1 cellular context compared by ENCODE assay signal in the genomic region with DNA sequence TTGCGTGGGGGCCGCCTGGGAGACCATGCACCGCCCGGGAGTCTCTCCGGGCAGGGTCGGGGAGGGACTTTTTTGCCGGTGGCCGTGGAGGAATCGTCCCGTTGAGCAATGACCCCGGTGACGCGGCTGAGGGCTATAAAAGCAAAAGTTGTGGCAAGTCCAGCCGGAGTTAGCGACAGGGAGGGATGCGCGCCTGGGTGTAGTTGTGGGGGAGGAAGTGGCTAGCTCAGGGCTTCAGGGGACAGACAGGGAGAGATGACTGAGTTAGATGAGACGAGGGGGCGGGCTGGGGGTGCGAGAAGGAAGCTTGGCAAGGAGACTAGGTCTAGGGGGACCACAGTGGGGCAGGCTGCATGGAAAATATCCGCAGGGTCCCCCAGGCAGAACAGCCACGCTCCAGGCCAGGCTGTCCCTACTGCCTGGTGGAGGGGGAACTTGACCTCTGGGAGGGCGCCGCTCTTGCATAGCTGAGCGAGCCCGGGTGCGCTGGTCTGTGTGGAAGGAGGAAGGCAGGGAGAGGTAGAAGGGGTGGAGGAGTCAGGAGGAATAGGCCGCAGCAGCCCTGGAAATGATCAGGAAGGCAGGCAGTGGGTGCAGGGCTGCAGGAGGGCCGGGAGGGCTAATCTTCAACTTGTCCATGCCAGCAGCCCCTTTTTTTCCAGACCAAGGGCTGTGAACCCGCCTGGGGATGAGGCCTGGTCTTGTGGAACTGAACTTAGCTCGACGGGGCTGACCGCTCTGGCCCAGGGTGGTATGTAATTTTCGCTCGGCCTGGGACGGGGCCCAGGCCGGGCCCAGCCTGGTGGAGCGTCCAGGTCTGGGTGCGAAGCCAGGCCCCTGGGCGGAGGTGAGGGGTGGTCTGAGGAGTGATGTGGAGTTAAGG.
TF ChIP-seq lines count a peak whose summit lies in the region.

NEAT1 (plus strand) TSS at position 166 of the 883 bp plus-strand sequence.

TF ChIP-seq in K562, 482 proteins besides CTCF, POLR2A, EP300 and RAD21 (continued from another document and continues in another):
- no peak for TF ChIP-seq CSDE1 (IDR thresholded peaks at IDR 0.05)
- peak; percentile 73; the same call in 1 of the 2 replicates for TF ChIP-seq ZC3H8 (IDR thresholded peaks at IDR 0.05)
- no peak for TF ChIP-seq SREBF2 (CRISPR knock-in tag; IDR thresholded peaks at IDR 0.05)
- peak; percentile 100 for TF ChIP-seq ESRRB (CRISPR knock-in tag; IDR thresholded peaks at IDR 0.05; ENCODE audit: borderline replicate concordance)
- no peak for TF ChIP-seq CBX8 (IDR thresholded peaks at IDR 0.05; ENCODE audit: borderline replicate concordance, extremely low read depth, low read depth, low read length, poor library complexity, severe bottlenecking)
- TF ChIP-seq FUS (optimal IDR thresholded peaks at IDR 0.05; ENCODE audit: low read depth, low read length) = no peak
- TF ChIP-seq, protein P1, sequence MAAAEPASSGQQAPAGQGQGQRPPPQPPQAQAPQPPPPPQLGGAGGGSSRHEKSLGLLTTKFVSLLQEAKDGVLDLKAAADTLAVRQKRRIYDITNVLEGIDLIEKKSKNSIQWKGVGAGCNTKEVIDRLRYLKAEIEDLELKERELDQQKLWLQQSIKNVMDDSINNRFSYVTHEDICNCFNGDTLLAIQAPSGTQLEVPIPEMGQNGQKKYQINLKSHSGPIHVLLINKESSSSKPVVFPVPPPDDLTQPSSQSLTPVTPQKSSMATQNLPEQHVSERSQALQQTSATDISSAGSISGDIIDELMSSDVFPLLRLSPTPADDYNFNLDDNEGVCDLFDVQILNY (CRISPR knock-in tag; IDR thresholded peaks at IDR 0.05) = no peak; the same call in none of the 2 replicates
- TF ChIP-seq, protein P2, sequence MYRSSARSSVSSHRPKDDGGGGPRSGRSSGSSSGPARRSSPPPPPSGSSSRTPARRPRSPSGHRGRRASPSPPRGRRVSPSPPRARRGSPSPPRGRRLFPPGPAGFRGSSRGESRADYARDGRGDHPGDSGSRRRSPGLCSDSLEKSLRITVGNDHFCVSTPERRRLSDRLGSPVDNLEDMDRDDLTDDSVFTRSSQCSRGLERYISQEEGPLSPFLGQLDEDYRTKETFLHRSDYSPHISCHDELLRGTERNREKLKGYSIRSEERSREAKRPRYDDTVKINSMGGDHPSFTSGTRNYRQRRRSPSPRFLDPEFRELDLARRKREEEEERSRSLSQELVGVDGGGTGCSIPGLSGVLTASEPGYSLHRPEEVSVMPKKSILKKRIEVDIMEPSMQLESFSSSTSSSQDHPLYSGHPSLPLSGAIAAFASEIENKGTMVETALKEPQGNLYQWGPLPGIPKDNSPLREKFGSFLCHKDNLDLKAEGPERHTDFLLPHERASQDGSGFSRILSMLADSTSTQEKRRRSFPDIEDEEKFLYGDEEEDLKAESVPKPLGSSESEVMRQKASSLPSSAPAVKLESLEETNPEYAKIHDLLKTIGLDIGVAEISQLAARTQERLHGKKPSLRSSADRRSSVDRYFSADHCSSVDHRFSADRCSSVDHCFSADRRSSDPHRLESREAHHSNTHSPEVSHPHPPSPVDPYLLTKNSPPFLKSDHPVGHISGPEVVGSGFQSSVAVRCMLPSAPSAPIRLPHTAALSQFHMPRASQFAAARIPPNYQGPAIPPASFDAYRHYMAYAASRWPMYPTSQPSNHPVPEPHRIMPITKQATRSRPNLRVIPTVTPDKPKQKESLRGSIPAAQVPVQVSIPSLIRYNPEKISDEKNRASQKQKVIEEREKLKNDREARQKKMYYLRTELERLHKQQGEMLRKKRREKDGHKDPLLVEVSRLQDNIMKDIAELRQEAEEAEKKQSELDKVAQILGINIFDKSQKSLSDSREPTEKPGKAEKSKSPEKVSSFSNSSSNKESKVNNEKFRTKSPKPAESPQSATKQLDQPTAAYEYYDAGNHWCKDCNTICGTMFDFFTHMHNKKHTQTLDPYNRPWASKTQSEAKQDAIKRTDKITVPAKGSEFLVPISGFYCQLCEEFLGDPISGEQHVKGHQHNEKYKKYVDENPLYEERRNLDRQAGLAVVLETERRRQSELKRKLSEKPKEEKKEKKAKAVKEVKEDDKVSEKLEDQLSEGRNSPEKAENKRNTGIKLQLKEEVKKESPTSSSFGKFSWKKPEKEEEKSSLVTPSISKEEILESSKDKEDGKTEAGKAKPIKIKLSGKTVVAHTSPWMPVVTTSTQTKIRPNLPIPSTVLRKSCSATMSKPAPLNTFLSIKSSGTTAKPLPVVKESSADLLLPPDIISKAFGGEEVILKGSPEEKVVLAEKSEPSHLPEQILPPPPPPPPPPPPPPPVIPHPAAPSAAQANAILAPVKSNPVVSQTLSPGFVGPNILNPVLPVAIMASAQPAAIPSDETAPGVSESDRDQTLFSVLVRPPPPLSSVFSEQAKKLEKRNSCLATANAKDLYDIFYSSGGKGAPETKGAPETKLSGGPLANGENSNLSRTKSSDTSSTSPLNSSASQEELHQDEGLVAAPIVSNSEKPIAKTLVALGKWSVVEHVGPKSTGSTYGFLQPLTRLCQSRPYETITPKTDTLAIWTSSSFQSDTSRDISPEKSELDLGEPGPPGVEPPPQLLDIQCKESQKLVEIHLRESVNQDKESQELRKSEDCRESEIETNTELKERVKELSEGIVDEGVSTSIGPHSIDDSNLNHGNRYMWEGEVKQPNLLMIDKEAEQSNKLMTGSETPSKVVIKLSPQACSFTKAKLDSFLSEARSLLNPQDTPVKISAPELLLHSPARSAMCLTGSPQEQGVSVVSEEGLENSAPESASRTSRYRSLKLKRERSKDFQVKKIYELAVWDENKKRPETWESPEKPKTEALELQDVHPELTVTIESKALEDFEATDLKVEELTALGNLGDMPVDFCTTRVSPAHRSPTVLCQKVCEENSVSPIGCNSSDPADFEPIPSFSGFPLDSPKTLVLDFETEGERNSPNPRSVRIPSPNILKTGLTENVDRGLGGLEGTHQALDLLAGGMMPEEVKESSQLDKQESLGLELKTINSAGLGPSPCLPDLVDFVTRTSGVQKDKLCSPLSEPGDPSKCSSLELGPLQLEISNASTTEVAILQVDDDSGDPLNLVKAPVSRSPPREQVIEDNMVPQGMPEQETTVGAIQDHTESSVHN (IDR thresholded peaks at IDR 0.05; ENCODE audit: borderline replicate concordance in 1 of 2, low read depth in 1 of 2) = peak in 1 of 2 experiments; percentile 81; a peak in 2 of 4 replicates
- peak; percentile 100 for TF ChIP-seq ZSCAN32 (CRISPR knock-in tag; IDR thresholded peaks at IDR 0.05)
- peak; percentile 42; the same call in 1 of the 2 replicates for TF ChIP-seq MTA2 (IDR thresholded peaks at IDR 0.05; ENCODE audit: low read depth)
- 0 out of 4 replicates have a peak, but pooled peaks of 1 of the 2 experiments have one; percentile 9 for TF ChIP-seq ZNF639 (CRISPR knock-in tag; conservative IDR thresholded peaks at IDR 0.05 in 1 of 2, IDR thresholded peaks at IDR 0.05 in 1 of 2)
- peak; percentile 99; the same call in 1 of the 2 replicates for TF ChIP-seq RBM14 (IDR thresholded peaks at IDR 0.05; ENCODE audit: borderline replicate concordance, insufficient read depth, low read depth, low read length)
- 0 out of 2 replicates have a peak, but pooled peaks have one; percentile 55 for TF ChIP-seq ETV5 (CRISPR knock-in tag; IDR thresholded peaks at IDR 0.05; ENCODE audit: low read depth)
- TF ChIP-seq ZNF408 (CRISPR knock-in tag; IDR thresholded peaks at IDR 0.05; ENCODE audit: low read depth) = peak; percentile 94; the same call in 1 of the 2 replicates
- peak; percentile 94 for TF ChIP-seq FOXP1 (CRISPR knock-in tag; IDR thresholded peaks at IDR 0.05)
- peak; percentile 99 for TF ChIP-seq ZNF696 (CRISPR knock-in tag; conservative IDR thresholded peaks at IDR 0.05)
- peak; percentile 100 for TF ChIP-seq NFXL1 (CRISPR knock-in tag; IDR thresholded peaks at IDR 0.05)
- TF ChIP-seq KLF16 (IDR thresholded peaks at IDR 0.05) = no peak; the same call in 1 of the 2 replicates
- peak; percentile 59 to 95; a peak in 2 of 4 replicates for TF ChIP-seq FOXA3 (CRISPR knock-in tag; conservative IDR thresholded peaks at IDR 0.05 in 1 of 2, IDR thresholded peaks at IDR 0.05 in 1 of 2)
- TF ChIP-seq NELFE (IDR thresholded peaks at IDR 0.05; ENCODE audit: insufficient read depth, insufficient read length) = peak; percentile 81
- TF ChIP-seq POLR2G (IDR thresholded peaks at IDR 0.05; ENCODE audit: low read depth, low read length) = peak; percentile 99
- peak; percentile 42; the same call in 1 of the 2 replicates for TF ChIP-seq ZNF316 (IDR thresholded peaks at IDR 0.05)
- peak; percentile 100 for TF ChIP-seq HEY1 (CRISPR knock-in tag; IDR thresholded peaks at IDR 0.05; ENCODE audit: borderline replicate concordance)
- TF ChIP-seq SMARCC2 (IDR thresholded peaks at IDR 0.05; ENCODE audit: low read depth) = 0 out of 2 replicates have a peak, but pooled peaks have one; percentile 34
- peak; percentile 99 for TF ChIP-seq ZNF445 (CRISPR knock-in tag; IDR thresholded peaks at IDR 0.05; ENCODE audit: low read depth)
- TF ChIP-seq, protein P3, sequence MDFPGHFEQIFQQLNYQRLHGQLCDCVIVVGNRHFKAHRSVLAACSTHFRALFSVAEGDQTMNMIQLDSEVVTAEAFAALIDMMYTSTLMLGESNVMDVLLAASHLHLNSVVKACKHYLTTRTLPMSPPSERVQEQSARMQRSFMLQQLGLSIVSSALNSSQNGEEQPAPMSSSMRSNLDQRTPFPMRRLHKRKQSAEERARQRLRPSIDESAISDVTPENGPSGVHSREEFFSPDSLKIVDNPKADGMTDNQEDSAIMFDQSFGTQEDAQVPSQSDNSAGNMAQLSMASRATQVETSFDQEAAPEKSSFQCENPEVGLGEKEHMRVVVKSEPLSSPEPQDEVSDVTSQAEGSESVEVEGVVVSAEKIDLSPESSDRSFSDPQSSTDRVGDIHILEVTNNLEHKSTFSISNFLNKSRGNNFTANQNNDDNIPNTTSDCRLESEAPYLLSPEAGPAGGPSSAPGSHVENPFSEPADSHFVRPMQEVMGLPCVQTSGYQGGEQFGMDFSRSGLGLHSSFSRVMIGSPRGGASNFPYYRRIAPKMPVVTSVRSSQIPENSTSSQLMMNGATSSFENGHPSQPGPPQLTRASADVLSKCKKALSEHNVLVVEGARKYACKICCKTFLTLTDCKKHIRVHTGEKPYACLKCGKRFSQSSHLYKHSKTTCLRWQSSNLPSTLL (IDR thresholded peaks at IDR 0.05) = 0 out of 2 replicates have a peak, but pooled peaks have one; percentile 37
- TF ChIP-seq, protein P4, sequence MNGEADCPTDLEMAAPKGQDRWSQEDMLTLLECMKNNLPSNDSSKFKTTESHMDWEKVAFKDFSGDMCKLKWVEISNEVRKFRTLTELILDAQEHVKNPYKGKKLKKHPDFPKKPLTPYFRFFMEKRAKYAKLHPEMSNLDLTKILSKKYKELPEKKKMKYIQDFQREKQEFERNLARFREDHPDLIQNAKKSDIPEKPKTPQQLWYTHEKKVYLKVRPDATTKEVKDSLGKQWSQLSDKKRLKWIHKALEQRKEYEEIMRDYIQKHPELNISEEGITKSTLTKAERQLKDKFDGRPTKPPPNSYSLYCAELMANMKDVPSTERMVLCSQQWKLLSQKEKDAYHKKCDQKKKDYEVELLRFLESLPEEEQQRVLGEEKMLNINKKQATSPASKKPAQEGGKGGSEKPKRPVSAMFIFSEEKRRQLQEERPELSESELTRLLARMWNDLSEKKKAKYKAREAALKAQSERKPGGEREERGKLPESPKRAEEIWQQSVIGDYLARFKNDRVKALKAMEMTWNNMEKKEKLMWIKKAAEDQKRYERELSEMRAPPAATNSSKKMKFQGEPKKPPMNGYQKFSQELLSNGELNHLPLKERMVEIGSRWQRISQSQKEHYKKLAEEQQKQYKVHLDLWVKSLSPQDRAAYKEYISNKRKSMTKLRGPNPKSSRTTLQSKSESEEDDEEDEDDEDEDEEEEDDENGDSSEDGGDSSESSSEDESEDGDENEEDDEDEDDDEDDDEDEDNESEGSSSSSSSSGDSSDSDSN (IDR thresholded peaks at IDR 0.05; ENCODE audit: borderline replicate concordance in 1 of 2, low read depth in 2 of 2, low read length in 2 of 2) = no peak
- TF ChIP-seq KAT7 (CRISPR knock-in tag; IDR thresholded peaks at IDR 0.05; ENCODE audit: borderline replicate concordance) = no peak; the same call in none of the 2 replicates
- TF ChIP-seq THRB (CRISPR knock-in tag; conservative IDR thresholded peaks at IDR 0.05) = peak; percentile 100
- TF ChIP-seq, protein P5, sequence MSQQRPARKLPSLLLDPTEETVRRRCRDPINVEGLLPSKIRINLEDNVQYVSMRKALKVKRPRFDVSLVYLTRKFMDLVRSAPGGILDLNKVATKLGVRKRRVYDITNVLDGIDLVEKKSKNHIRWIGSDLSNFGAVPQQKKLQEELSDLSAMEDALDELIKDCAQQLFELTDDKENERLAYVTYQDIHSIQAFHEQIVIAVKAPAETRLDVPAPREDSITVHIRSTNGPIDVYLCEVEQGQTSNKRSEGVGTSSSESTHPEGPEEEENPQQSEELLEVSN (IDR thresholded peaks at IDR 0.05; ENCODE audit: borderline replicate concordance in 1 of 2, extremely low read depth in 1 of 2, insufficient read depth in 1 of 2, insufficient read length in 1 of 2, low read depth in 1 of 2, low read length in 1 of 2, poor library complexity in 1 of 2, severe bottlenecking in 1 of 2) = peak in 1 of 2 experiments; percentile 43
- peak; percentile 100 for TF ChIP-seq SUPT5H (IDR thresholded peaks at IDR 0.05)
- TF ChIP-seq ZNF311 (CRISPR knock-in tag; IDR thresholded peaks at IDR 0.05) = no peak
- peak; percentile 99 for TF ChIP-seq THAP12 (CRISPR knock-in tag; IDR thresholded peaks at IDR 0.05)
